ENCODE assay signal across 13 cellular contexts in genomic region chr7:116772423-116772852, GRCh38.
DNase-seq lines count a peak whose midpoint lies in the region; ATAC-seq, FAIRE-seq and TF ChIP-seq lines count a peak whose summit lies in the region.
"Had no signal": no experiment of that assay in that cellular context is flagged by ENCODE, and none has a peak within 500 bp of the region (broad histone marks: within the 10 kb centered on the region; RNA-seq: fewer than 3 reads in every experiment).

No MANE protein-coding gene starts in this region.

- peaks cover 47% of the 10 kb centered on the region for H3K4me1 ChIP-seq in RWPE2 (ENCODE audit: insufficient read depth, poor library complexity, severe bottlenecking)
- H3K4me1 ChIP-seq in pancreas = peaks cover 17 to 38% (median 27%) of the 10 kb centered on the region in 3 donors

- H3K9me3 ChIP-seq in RWPE2 (ENCODE audit: severe bottlenecking) (no peaks in the 10 kb centered on the region), pancreas (no peaks in the 10 kb centered on the region)
- H3K9me3 ChIP-seq: tibial artery had no signal

- no peaks in the 10 kb centered on the region for H3K36me3 Mint-ChIP-seq in activated T-helper 1 cell treated with anti-CD3 and anti-CD28 coated beads, Interleukin-12 subunit alpha, Interleukin-12 subunit beta, Interleukin-2, Interleukin-4 antibody, amounts not matched to agents 30 ng/mL and 10 ng/mL and 1 ng/mL, durations not matched to agents 14 hours and 24 hours and 36 hours (ENCODE audit: low read depth)

- intact Hi-C loops in pancreas (cut with DNase I) = no loop called here
- intact Hi-C loops in activated T-helper 1 cell treated with anti-CD3 and anti-CD28 coated beads, Interleukin-12 subunit alpha, Interleukin-12 subunit beta, Interleukin-2, Interleukin-4 antibody, amounts not matched to agents 30 ng/mL and 10 ng/mL and 1 ng/mL, durations not matched to agents 14 hours and 24 hours and 36 hours (cut with micrococcal nuclease) = no loop called here

- H3K36me3 ChIP-seq in RWPE2 (ENCODE audit: low read depth) (peaks cover 82% of the 10 kb centered on the region), pancreas (no peaks in the 10 kb centered on the region)
- H3K36me3 ChIP-seq: cardiac muscle cell, tibial artery had no signal

- no peak overlapping the region for H3K27ac Mint-ChIP-seq in activated T-helper 1 cell treated with anti-CD3 and anti-CD28 coated beads, Interleukin-12 subunit alpha, Interleukin-12 subunit beta, Interleukin-2, Interleukin-4 antibody, amounts not matched to agents 30 ng/mL and 10 ng/mL and 1 ng/mL, durations not matched to agents 14 hours and 24 hours and 36 hours

- H3K4me3 ChIP-seq in RWPE2 (ENCODE audit: severe bottlenecking) = no peak overlapping the region
- no peak overlapping the region for H3K4me3 ChIP-seq in fibroblast of mammary gland (ENCODE audit: control insufficient read depth, low read depth, low read length)
- no peak overlapping the region for H3K4me3 ChIP-seq in pancreas
- H3K4me3 ChIP-seq: cardiac muscle cell, tibial artery had no signal

- FAIRE-seq in pancreas (lab: Jason Lieb, UNC) = peak; percentile 87
- FAIRE-seq: D721Med had no signal

- H3K9me3 Mint-ChIP-seq in activated T-helper 1 cell treated with anti-CD3 and anti-CD28 coated beads, Interleukin-12 subunit alpha, Interleukin-12 subunit beta, Interleukin-2, Interleukin-4 antibody, amounts not matched to agents 30 ng/mL and 10 ng/mL and 1 ng/mL, durations not matched to agents 14 hours and 24 hours and 36 hours = no peaks in the 10 kb centered on the region

- peak; percentile 78 for DNase-seq in EH (ENCODE audit: low read depth)
- DNase-seq in RWPE2 (ENCODE audit: low spot score) = no peak
- peak; percentile 77 for DNase-seq in fibroblast of mammary gland (ENCODE audit: low read depth)
- no peak for DNase-seq in pancreas
- DNase-seq in activated T-helper 1 cell treated with anti-CD3 and anti-CD28 coated beads, Interleukin-12 subunit alpha, Interleukin-12 subunit beta, Interleukin-2, Interleukin-4 antibody, amounts not matched to agents 30 ng/mL and 10 ng/mL and 1 ng/mL, durations not matched to agents 14 hours and 24 hours and 36 hours (ENCODE audit: low spot score) = no peak
- DNase-seq in dedifferentiated amniotic fluid mesenchymal stem cell (ENCODE audit: extremely low spot score) = no peak
- DNase-seq in stimulated activated CD4-positive, alpha-beta T cell treated with anti-CD3 and anti-CD28 coated beads, Interleukin-4, amount 100 ng/mL, for 4 hours = no peak
- DNase-seq: hypothalamus, NCI-H82, tibial artery had no signal

- H3K4me3 Mint-ChIP-seq in activated T-helper 1 cell treated with anti-CD3 and anti-CD28 coated beads, Interleukin-12 subunit alpha, Interleukin-12 subunit beta, Interleukin-2, Interleukin-4 antibody, amounts not matched to agents 30 ng/mL and 10 ng/mL and 1 ng/mL, durations not matched to agents 14 hours and 24 hours and 36 hours = no peak overlapping the region

- peaks cover 6% of the 10 kb centered on the region for H3K27me3 Mint-ChIP-seq in activated T-helper 1 cell treated with anti-CD3 and anti-CD28 coated beads, Interleukin-12 subunit alpha, Interleukin-12 subunit beta, Interleukin-2, Interleukin-4 antibody, amounts not matched to agents 30 ng/mL and 10 ng/mL and 1 ng/mL, durations not matched to agents 14 hours and 24 hours and 36 hours (ENCODE audit: insufficient read depth)

- no peaks in the 10 kb centered on the region for H3K4me1 Mint-ChIP-seq in activated T-helper 1 cell treated with anti-CD3 and anti-CD28 coated beads, Interleukin-12 subunit alpha, Interleukin-12 subunit beta, Interleukin-2, Interleukin-4 antibody, amounts not matched to agents 30 ng/mL and 10 ng/mL and 1 ng/mL, durations not matched to agents 14 hours and 24 hours and 36 hours (ENCODE audit: low read depth)

- peak overlapping the region; percentile 94 for H3K27ac ChIP-seq in RWPE2 (ENCODE audit: poor library complexity, severe bottlenecking)
- H3K27ac ChIP-seq in pancreas = peak overlapping the region in 3 of 4 donors; percentile 27 to 71 (median 55)
- H3K27ac ChIP-seq: cardiac muscle cell, tibial artery had no signal

- ATAC-seq in RWPE2 (ENCODE audit: low read depth) (peak; percentile 77), pancreas (peak; percentile 66 to 85 (median 79)), GM18498 (IDR thresholded peaks at IDR 0.05; ENCODE audit: unreplicated experiment) (no peak)

- H3K27me3 ChIP-seq in RWPE2 (ENCODE audit: insufficient read depth, poor library complexity, severe bottlenecking) = no peaks in the 10 kb centered on the region
- H3K27me3 ChIP-seq in pancreas = no peaks in the 10 kb centered on the region
- H3K27me3 ChIP-seq: cardiac muscle cell, tibial artery had no signal

- TF ChIP-seq CTCF in RWPE2 (IDR thresholded peaks at IDR 0.05; ENCODE audit: poor library complexity, severe bottlenecking) (no peak), fibroblast of mammary gland (conservative IDR thresholded peaks at IDR 0.05; ENCODE audit: control insufficient read depth, insufficient read depth, low read depth, low read length) (no peak), pancreas (IDR thresholded peaks at IDR 0.05) (no peak)

Comparison
In these comparisons a context has a peak if more than half of its experiments do, and no peak if none do; other contexts are left out.
1. DNase-seq: peak in EH (single experiment) and fibroblast of mammary gland (single experiment); none in RWPE2 (single experiment), pancreas (0 of 6), activated T-helper 1 cell treated with anti-CD3 and anti-CD28 coated beads, Interleukin-12 subunit alpha, Interleukin-12 subunit beta, Interleukin-2, Interleukin-4 antibody, amounts not matched to agents 30 ng/mL and 10 ng/mL and 1 ng/mL, durations not matched to agents 14 hours and 24 hours and 36 hours (single experiment), dedifferentiated amniotic fluid mesenchymal stem cell (single experiment) and stimulated activated CD4-positive, alpha-beta T cell treated with anti-CD3 and anti-CD28 coated beads, Interleukin-4, amount 100 ng/mL, for 4 hours (0 of 2).